ENCODE assay signal across 1 cellular context in genomic region chr9:98090674-98091073, GRCh38.
TF ChIP-seq lines count a peak whose summit lies in the region.

No MANE protein-coding gene starts in this region.

TF ChIP-seq in H1, 55 proteins besides CTCF, POLR2A, EP300 and RAD21:
- peak; percentile 69 for TF ChIP-seq MAX (IDR thresholded peaks at IDR 0.05)
- peak; percentile 79; the same call in 1 of the 2 replicates for TF ChIP-seq E2F6 (IDR thresholded peaks at IDR 0.05)
- peak; percentile 58; the same call in 1 of the 2 replicates for TF ChIP-seq KDM1A (IDR thresholded peaks at IDR 0.05; ENCODE audit: borderline replicate concordance, low read length)
